17 cellular contexts compared by ENCODE assay signal in genomic region chr17:43034623-43035293, GRCh38. TPM values are rescaled to one million over a fixed set of nuclear protein-coding genes. Genes with fewer than 3 reads are reported as not detected.
DNase-seq lines count a peak whose midpoint lies in the region; ATAC-seq, FAIRE-seq and TF ChIP-seq lines count a peak whose summit lies in the region.
"Had no signal": no experiment of that assay in that cellular context is flagged by ENCODE, and none has a peak within 500 bp of the region (broad histone marks: within the 10 kb centered on the region; RNA-seq: fewer than 3 reads in every experiment).

No MANE protein-coding gene starts in this region.

- H3K79me2 ChIP-seq in GM23338 (replicated peaks; ENCODE audit: insufficient read depth) (no peaks in the 10 kb centered on the region), K562 (ENCODE audit: control insufficient read depth, insufficient read depth, low read length) (no peaks in the 10 kb centered on the region), neural progenitor cell (ENCODE audit: low read depth) (no peaks in the 10 kb centered on the region), OCI-LY7 (ENCODE audit: insufficient read depth, low read depth, low read length) (no peaks in the 10 kb centered on the region)

- H3K27ac ChIP-seq in GM23338 (ENCODE audit: low read depth) = peak overlapping the region; percentile 84
- no peak overlapping the region for H3K27ac ChIP-seq in K562 (ENCODE audit: extremely low read depth, low read depth, low read length)
- H3K27ac ChIP-seq in neural progenitor cell = peak overlapping the region; percentile 83
- H3K27ac ChIP-seq in OCI-LY7 (ENCODE audit: low read depth, low read length, poor library complexity, severe bottlenecking) = no peak overlapping the region
- H3K27ac ChIP-seq: breast epithelium, stomach had no signal

- peak overlapping the region; percentile 85; the same call in 1 of the 2 replicates for H2AFZ ChIP-seq in GM23338
- H2AFZ ChIP-seq in K562 (ENCODE audit: low read depth, low read length) = no peak overlapping the region
- no peak overlapping the region for H2AFZ ChIP-seq in neural progenitor cell (replicated peaks)
- H2AFZ ChIP-seq in OCI-LY7 (ENCODE audit: low read length) = no peak overlapping the region

- peak; percentile 7 for ATAC-seq in GM23338
- no peak for ATAC-seq in K562
- ATAC-seq in GM18502 (IDR thresholded peaks at IDR 0.05; ENCODE audit: poor library complexity, unreplicated experiment) = no peak
- ATAC-seq in effector memory CD8-positive, alpha-beta T cell (replicated peaks) = no peak
- ATAC-seq: left colon had no signal

- no peaks in the 10 kb centered on the region for H3K9me3 Mint-ChIP-seq in GM23338
- H3K9me3 Mint-ChIP-seq in neural progenitor cell = no peaks in the 10 kb centered on the region
- H3K9me3 Mint-ChIP-seq in effector memory CD8-positive, alpha-beta T cell = no peaks in the 10 kb centered on the region

- POLR2A ChIA-PET in K562 (lab: Yijun Ruan, JAX) (interaction anchor here (1.0 to 1.9 kb wide), 2 partner anchors 10 to 281 kb away, joined by 3 to 7 read pairs; partner anchors contain the start of gene RND2), OCI-LY7 (lab: Charles Lee) (no interaction called here)

- intact Hi-C loops in K562 (cut with micrococcal nuclease) = no loop called here
- intact Hi-C loops in OCI-LY7 (cut with micrococcal nuclease; ENCODE audit: unreplicated experiment) = no loop called here

- TF ChIP-seq CTCF in GM23338 (conservative IDR thresholded peaks at IDR 0.05; ENCODE audit: low read depth in 2 of 2) (no peak), K562 (IDR thresholded peaks at IDR 0.05 in 2 of 3, conservative IDR thresholded peaks at IDR 0.05 in 1 of 3; ENCODE audit: insufficient read depth in 2 of 3, low read depth in 1 of 3, low read length in 3 of 3) (no peak), neural progenitor cell (IDR thresholded peaks at IDR 0.05) (no peak), OCI-LY7 (conservative IDR thresholded peaks at IDR 0.05; ENCODE audit: low read length) (no peak)

- no peaks in the 10 kb centered on the region for H3K9me3 ChIP-seq in K562 (replicated peaks; ENCODE audit: control insufficient read depth, insufficient read depth, low read depth, low read length)
- no peaks in the 10 kb centered on the region for H3K9me3 ChIP-seq in neural progenitor cell (ENCODE audit: low read depth)
- H3K9me3 ChIP-seq in OCI-LY7 (ENCODE audit: low read length) = no peaks in the 10 kb centered on the region
- H3K9me3 ChIP-seq: breast epithelium, stomach had no signal

- H3K9me2 ChIP-seq in GM23338 (ENCODE audit: insufficient read depth) (no peaks in the 10 kb centered on the region), OCI-LY7 (ENCODE audit: insufficient read depth, low read length) (no peaks in the 10 kb centered on the region)

- no peaks in the 10 kb centered on the region for H3K9me1 ChIP-seq in K562 (ENCODE audit: control insufficient read depth, insufficient read depth, low read length)

- BruUV-seq in K562 (replicated peaks; lab: Mats Ljungman, UMichigan) = no TSS peak
- BruUV-seq in OCI-LY7 (replicated peaks; lab: Mats Ljungman, UMichigan) = no TSS peak

- peaks cover 58% of the 10 kb centered on the region for H3K4me1 ChIP-seq in GM23338 (ENCODE audit: insufficient read depth)
- H3K4me1 ChIP-seq in K562 (replicated peaks in 1 of 2; ENCODE audit: control insufficient read depth in 2 of 2, insufficient read depth in 2 of 2, low read length in 2 of 2) = peaks cover 5 to 9% of the 10 kb centered on the region in 2 experiments; a peak in 3 of 5 replicates
- H3K4me1 ChIP-seq in neural progenitor cell = peaks cover 56% of the 10 kb centered on the region
- H3K4me1 ChIP-seq in OCI-LY7 (ENCODE audit: insufficient read depth, low read length, poor library complexity, severe bottlenecking) = no peaks in the 10 kb centered on the region
- H3K4me1 ChIP-seq: breast epithelium, stomach had no signal

- no peak for TF ChIP-seq POLR2A in K562 (conservative IDR thresholded peaks at IDR 0.05)

- peaks cover 54% of the 10 kb centered on the region for H3K4me1 Mint-ChIP-seq in GM23338
- H3K4me1 Mint-ChIP-seq in neural progenitor cell = peaks cover 56% of the 10 kb centered on the region
- H3K4me1 Mint-ChIP-seq in effector memory CD8-positive, alpha-beta T cell (ENCODE audit: low read depth in 2 of 2) = no peaks in the 10 kb centered on the region

- H3K4me3 Mint-ChIP-seq in GM23338 (peak overlapping the region; percentile 61), neural progenitor cell (peak overlapping the region; percentile 79)
- H3K4me3 Mint-ChIP-seq in effector memory CD8-positive, alpha-beta T cell = no peak overlapping the region

- peak overlapping the region; percentile 47 for H3K4me3 ChIP-seq in GM23338
- H3K4me3 ChIP-seq in K562 = no peak overlapping the region
- H3K4me3 ChIP-seq in neural progenitor cell = peak overlapping the region; percentile 29
- no peak overlapping the region for H3K4me3 ChIP-seq in OCI-LY7 (ENCODE audit: low read depth, low read length, poor library complexity, severe bottlenecking)
- H3K4me3 ChIP-seq: breast epithelium, stomach had no signal

- peaks cover 18% of the 10 kb centered on the region for H3F3A ChIP-seq in GM23338 (replicated peaks; ENCODE audit: low read depth)
- H3F3A ChIP-seq in neural progenitor cell (ENCODE audit: low read depth) = peaks cover 69% of the 10 kb centered on the region

- CTCF ChIA-PET in K562 (lab: Yijun Ruan, JAX; ENCODE audit: low intra/inter-chr PET ratio) = no interaction called here
- CTCF ChIA-PET in OCI-LY7 (lab: Charles Lee; ENCODE audit: unreplicated experiment) = no interaction called here

- H3K27ac Mint-ChIP-seq in GM23338 = peak overlapping the region; percentile 93
- peak overlapping the region; percentile 99 for H3K27ac Mint-ChIP-seq in neural progenitor cell
- no peak overlapping the region for H3K27ac Mint-ChIP-seq in effector memory CD8-positive, alpha-beta T cell

- no peak for FAIRE-seq in K562 (lab: Jason Lieb, UNC)
- FAIRE-seq: D721Med had no signal

- H3K4me2 ChIP-seq in GM23338 = peak overlapping the region; percentile 73
- H3K4me2 ChIP-seq in K562 (ENCODE audit: insufficient read depth, low read length) = no peak overlapping the region
- peak overlapping the region; percentile 76 for H3K4me2 ChIP-seq in neural progenitor cell
- no peak overlapping the region for H3K4me2 ChIP-seq in OCI-LY7 (ENCODE audit: low read length)

- H3K27me3 ChIP-seq in GM23338 (ENCODE audit: insufficient read depth) (no peaks in the 10 kb centered on the region), K562 (ENCODE audit: control insufficient read depth in 2 of 2, insufficient read depth in 2 of 2, low read length in 2 of 2) (no peaks in the 10 kb centered on the region), neural progenitor cell (no peaks in the 10 kb centered on the region)
- H3K27me3 ChIP-seq: breast epithelium, stomach had no signal

- 76% methylated on average over 6 of the region's 6 CpGs for WGBS in K562 (ENCODE audit: insufficient coverage, low coverage, missing lambda C conversion rate)

- H3K9ac ChIP-seq in K562 (ENCODE audit: insufficient read depth in 1 of 2, low read depth in 2 of 2, low read length in 2 of 2) = peak overlapping the region in 1 of 2 experiments; percentile 50; a peak in 1 of 4 replicates
- H3K9ac ChIP-seq in neural progenitor cell = no peak overlapping the region

- DNase-seq in GM23338 (ENCODE audit: low spot score) = no peak
- DNase-seq in K562 (ENCODE audit: extremely low read depth in 1 of 4, low spot score in 3 of 4) = no peak
- no peak for DNase-seq in neural progenitor cell (ENCODE audit: low spot score)
- DNase-seq in OCI-LY7 (ENCODE audit: low spot score) = no peak
- no peak for DNase-seq in effector memory CD8-positive, alpha-beta T cell
- DNase-seq: activated CD8-positive, alpha-beta memory T cell treated with anti-CD3 and anti-CD28 coated beads, Interleukin-2, amount 50 U/mL, for 48 hours; activated naive CD4-positive, alpha-beta T cell treated with anti-CD3 and anti-CD28 coated beads, Interleukin-2, amount 50 U/mL, for 16 hours; left colon; NCI-H187 treated with DMSO at 0.1 percent for 48 hours; NCI-H446 treated with DMSO at 0.1 percent for 48 hours; Right ventricle myocardium superior; stimulated activated CD4-positive, alpha-beta T cell treated with anti-CD3 and anti-CD28 coated beads, Interleukin-15, amount 100 ng/mL, for 24 hours; stomach; T-helper 2 cell had no signal

- H3K36me3 ChIP-seq in GM23338 (ENCODE audit: insufficient read depth) (no peaks in the 10 kb centered on the region), K562 (ENCODE audit: control insufficient read depth, insufficient read depth, low read length) (no peaks in the 10 kb centered on the region), neural progenitor cell (no peaks in the 10 kb centered on the region), OCI-LY7 (ENCODE audit: insufficient read depth, low read length) (no peaks in the 10 kb centered on the region)
- H3K36me3 ChIP-seq: breast epithelium, stomach had no signal

- in situ Hi-C loops in K562 (cut with MboI) = no loop called here

- no peaks in the 10 kb centered on the region for H4K20me1 ChIP-seq in GM23338 (replicated peaks; ENCODE audit: insufficient read depth)
- H4K20me1 ChIP-seq in K562 (replicated peaks; ENCODE audit: control insufficient read depth, insufficient read depth, low read length) = no peaks in the 10 kb centered on the region
- no peaks in the 10 kb centered on the region for H4K20me1 ChIP-seq in neural progenitor cell (ENCODE audit: low read depth)
- no peaks in the 10 kb centered on the region for H4K20me1 ChIP-seq in OCI-LY7 (ENCODE audit: insufficient read depth, low read length)

- H3K36me3 Mint-ChIP-seq in GM23338 (ENCODE audit: low read depth) = peaks cover 4% of the 10 kb centered on the region; the same call in 1 of the 3 replicates
- H3K36me3 Mint-ChIP-seq in neural progenitor cell = no peaks in the 10 kb centered on the region
- H3K36me3 Mint-ChIP-seq in effector memory CD8-positive, alpha-beta T cell (ENCODE audit: insufficient read depth) = peaks cover 4% of the 10 kb centered on the region

- peaks cover 23% of the 10 kb centered on the region for H3K27me3 Mint-ChIP-seq in GM23338 (ENCODE audit: insufficient read depth, low read depth, poor library complexity)
- H3K27me3 Mint-ChIP-seq in neural progenitor cell (ENCODE audit: insufficient read depth, low read depth) = peaks cover 11% of the 10 kb centered on the region
- no peaks in the 10 kb centered on the region for H3K27me3 Mint-ChIP-seq in effector memory CD8-positive, alpha-beta T cell

- no peak for TF ChIP-seq EP300 in K562 (IDR thresholded peaks at IDR 0.05; ENCODE audit: low read length)

- TF ChIP-seq RAD21 in K562 (CRISPR knock-in tag; conservative IDR thresholded peaks at IDR 0.05 in 1 of 2, IDR thresholded peaks at IDR 0.05 in 1 of 2) = no peak

RNA-seq across cellular contexts. Expression of gene RND2, which starts 9.7 kb away (rescaled TPM):
- 20.8 and 22.9 TPM in 2 replicates for total RNA-seq in GM23338 (2014; rRNA removed; shearing (Covaris generic))
- polyA plus RNA-seq in GM23338 (2016; fragmentation: Nextera tagmentation; extraction: Ambion mirVana) (18.5 and 20.4 TPM in 2 replicates), K562 (2011; rRNA removed) (1.4 and 1.9 TPM in 2 replicates), K562 (2014; fragmentation: Illumina TruSeq; extraction: Trizol) (1.3 TPM in 2 replicates), K562 (2014; fragmentation: Nextera tagmentation; extraction: Ambion mirVana) (under 1 TPM; 0.15 to 0.39 TPM), K562 (2014; rRNA removed) (0.77 and 1.8 TPM in 2 replicates)
- total RNA-seq in K562 (2011; cell fraction: chromatin; rRNA removed; ENCODE audit: low replicate concordance) = 0.55 and 1.2 TPM in 2 replicates
- total RNA-seq in K562 (2011; cell fraction: nucleolus; rRNA removed) = 0.53 and 0.83 TPM in 2 replicates
- 0.88 and 1.5 TPM in 2 replicates for total RNA-seq in K562 (2011; cell fraction: nucleoplasm; rRNA removed)
- total RNA-seq in K562 (2014; rRNA removed) (0.68 and 1.3 TPM in 2 replicates), K562 (2014; rRNA removed; fragmentation: Illumina TruSeq; extraction: Trizol) (0.98 and 0.99 TPM in 2 replicates), K562 (2015; rRNA removed; fragmentation: Illumina TruSeq; extraction: Trizol) (1.4 TPM in 2 replicates), K562 (2021) (1.8 TPM in 2 replicates), neural progenitor cell (ENCODE audit: low replicate concordance) (35.0 and 46.0 TPM in 2 replicates), OCI-LY7 (2022) (0.30 TPM in 1 of 2 replicates, not detected in the other)
- 1.7 and 2.9 TPM in 2 replicates for polyA plus RNA-seq in K562 (2011; cell fraction: cytosol; rRNA removed)
- polyA plus RNA-seq in K562 (2011; cell fraction: nucleus; rRNA removed) = 1.1 and 1.3 TPM in 2 replicates
- polyA plus RNA-seq in K562 (2012) = 1.4 and 2.6 TPM in 2 replicates
- 1.1 and 1.8 TPM in 2 replicates for polyA minus RNA-seq in K562 (2011; rRNA and poly(A)+ RNA removed)
- 0.48 and 0.64 TPM in 2 replicates for polyA minus RNA-seq in K562 (2011; cell fraction: cytosol; rRNA and poly(A)+ RNA removed)
- polyA minus RNA-seq in K562 (2011; cell fraction: nucleus; rRNA and poly(A)+ RNA removed) = 0.11 and 0.13 TPM in 2 replicates
- total RNA-seq in OCI-LY7 (2014; rRNA removed; shearing (Covaris generic)) = not detected in 2 replicates

RNA-seq across cellular contexts. Expression of gene VAT1, which starts 12.6 kb away (rescaled TPM):
- 227 and 300 TPM in 2 replicates for total RNA-seq in GM23338 (2014; rRNA removed; shearing (Covaris generic))
- polyA plus RNA-seq in GM23338 (2016; fragmentation: Nextera tagmentation; extraction: Ambion mirVana) = 233 and 267 TPM in 2 replicates
- total RNA-seq in K562 (2011; cell fraction: chromatin; rRNA removed; ENCODE audit: low replicate concordance) = 30.5 and 61.9 TPM in 2 replicates
- 43.8 and 46.4 TPM in 2 replicates for total RNA-seq in K562 (2011; cell fraction: nucleolus; rRNA removed)
- 40.5 and 42.9 TPM in 2 replicates for total RNA-seq in K562 (2011; cell fraction: nucleoplasm; rRNA removed)
- total RNA-seq in K562 (2014; rRNA removed) = 72.5 and 96.7 TPM in 2 replicates
- total RNA-seq in K562 (2014; rRNA removed; fragmentation: Illumina TruSeq; extraction: Trizol) = 58.6 and 60.6 TPM in 2 replicates
- total RNA-seq in K562 (2015; rRNA removed; fragmentation: Illumina TruSeq; extraction: Trizol) = 94.7 and 97.8 TPM in 2 replicates
- total RNA-seq in K562 (2021) = 141 and 153 TPM in 2 replicates
- polyA plus RNA-seq in K562 (2011; rRNA removed) = 46.3 and 61.6 TPM in 2 replicates
- polyA plus RNA-seq in K562 (2011; cell fraction: cytosol; rRNA removed) = 43.4 and 85.3 TPM in 2 replicates
- polyA plus RNA-seq in K562 (2011; cell fraction: nucleus; rRNA removed) = 24.4 and 32.6 TPM in 2 replicates
- polyA plus RNA-seq in K562 (2012) = 310 and 384 TPM in 2 replicates
- 108 and 109 TPM in 2 replicates for polyA plus RNA-seq in K562 (2014; fragmentation: Illumina TruSeq; extraction: Trizol)
- 10 to 100 TPM; 29.4 to 46.0 TPM for polyA plus RNA-seq in K562 (2014; fragmentation: Nextera tagmentation; extraction: Ambion mirVana)
- 62.2 and 66.7 TPM in 2 replicates for polyA plus RNA-seq in K562 (2014; rRNA removed)
- 83.5 and 143 TPM in 2 replicates for polyA minus RNA-seq in K562 (2011; rRNA and poly(A)+ RNA removed)
- polyA minus RNA-seq in K562 (2011; cell fraction: cytosol; rRNA and poly(A)+ RNA removed) = 71.9 and 78.2 TPM in 2 replicates
- polyA minus RNA-seq in K562 (2011; cell fraction: nucleus; rRNA and poly(A)+ RNA removed) = 13.9 and 17.1 TPM in 2 replicates
- 94.7 and 185 TPM in 2 replicates for total RNA-seq in neural progenitor cell (ENCODE audit: low replicate concordance)
- 26.2 and 33.1 TPM in 2 replicates for total RNA-seq in OCI-LY7 (2014; rRNA removed; shearing (Covaris generic))
- total RNA-seq in OCI-LY7 (2022) = 51.3 and 65.3 TPM in 2 replicates

RNA-seq across cellular contexts. Expression of gene IFI35, which starts 28.2 kb away (rescaled TPM):
- total RNA-seq in GM23338 (2014; rRNA removed; shearing (Covaris generic)) = 2.3 and 3.3 TPM in 2 replicates
- polyA plus RNA-seq in GM23338 (2016; fragmentation: Nextera tagmentation; extraction: Ambion mirVana) = 1.5 and 1.8 TPM in 2 replicates
- total RNA-seq in K562 (2011; cell fraction: chromatin; rRNA removed; ENCODE audit: low replicate concordance) = 4.9 and 13.4 TPM in 2 replicates
- total RNA-seq in K562 (2011; cell fraction: nucleolus; rRNA removed) = 12.0 and 15.2 TPM in 2 replicates
- 8.1 and 8.3 TPM in 2 replicates for total RNA-seq in K562 (2011; cell fraction: nucleoplasm; rRNA removed)
- 11.7 and 13.9 TPM in 2 replicates for total RNA-seq in K562 (2014; rRNA removed)
- 3.9 and 4.7 TPM in 2 replicates for total RNA-seq in K562 (2014; rRNA removed; fragmentation: Illumina TruSeq; extraction: Trizol)
- 8.4 and 9.4 TPM in 2 replicates for total RNA-seq in K562 (2015; rRNA removed; fragmentation: Illumina TruSeq; extraction: Trizol)
- 10.6 TPM in 2 replicates for total RNA-seq in K562 (2021)
- 5.3 and 7.5 TPM in 2 replicates for polyA plus RNA-seq in K562 (2011; rRNA removed)
- polyA plus RNA-seq in K562 (2011; cell fraction: cytosol; rRNA removed) = 8.4 and 15.8 TPM in 2 replicates
- polyA plus RNA-seq in K562 (2011; cell fraction: nucleus; rRNA removed) = 8.6 and 12.3 TPM in 2 replicates
- polyA plus RNA-seq in K562 (2012) = 16.2 and 33.1 TPM in 2 replicates
- polyA plus RNA-seq in K562 (2014; fragmentation: Illumina TruSeq; extraction: Trizol) = 11.3 TPM in 2 replicates
- 10 to 100 TPM in 1 of 2 experiments, 1 to 10 TPM in 1; 4.4 to 10.2 TPM for polyA plus RNA-seq in K562 (2014; fragmentation: Nextera tagmentation; extraction: Ambion mirVana)
- polyA plus RNA-seq in K562 (2014; rRNA removed) = 12.0 and 13.1 TPM in 2 replicates
- polyA minus RNA-seq in K562 (2011; rRNA and poly(A)+ RNA removed) = 2.5 and 4.1 TPM in 2 replicates
- polyA minus RNA-seq in K562 (2011; cell fraction: cytosol; rRNA and poly(A)+ RNA removed) = 2.3 and 3.0 TPM in 2 replicates
- 3.2 and 3.3 TPM in 2 replicates for polyA minus RNA-seq in K562 (2011; cell fraction: nucleus; rRNA and poly(A)+ RNA removed)
- 0.96 TPM in 1 of 2 replicates, not detected in the other for total RNA-seq in neural progenitor cell (ENCODE audit: low replicate concordance)
- 3.8 and 6.3 TPM in 2 replicates for total RNA-seq in OCI-LY7 (2014; rRNA removed; shearing (Covaris generic))
- total RNA-seq in OCI-LY7 (2022) = 8.6 and 10.6 TPM in 2 replicates

RNA-seq across cellular contexts. Expression of gene RPL27, which starts 36.5 kb away (rescaled TPM):
- 1,307 and 1,784 TPM in 2 replicates for total RNA-seq in GM23338 (2014; rRNA removed; shearing (Covaris generic))
- 2,722 and 2,793 TPM in 2 replicates for polyA plus RNA-seq in GM23338 (2016; fragmentation: Nextera tagmentation; extraction: Ambion mirVana)
- total RNA-seq in K562 (2011; cell fraction: chromatin; rRNA removed; ENCODE audit: low replicate concordance) = 253 and 412 TPM in 2 replicates
- 1,095 and 1,098 TPM in 2 replicates for total RNA-seq in K562 (2011; cell fraction: nucleolus; rRNA removed)
- total RNA-seq in K562 (2011; cell fraction: nucleoplasm; rRNA removed) = 971 and 1,742 TPM in 2 replicates
- total RNA-seq in K562 (2014; rRNA removed) = 2,067 and 2,551 TPM in 2 replicates
- 2,142 and 2,848 TPM in 2 replicates for total RNA-seq in K562 (2014; rRNA removed; fragmentation: Illumina TruSeq; extraction: Trizol)
- 2,702 and 3,023 TPM in 2 replicates for total RNA-seq in K562 (2015; rRNA removed; fragmentation: Illumina TruSeq; extraction: Trizol)
- 1,539 and 1,728 TPM in 2 replicates for total RNA-seq in K562 (2021)
- polyA plus RNA-seq in K562 (2011; rRNA removed) = 5,002 and 6,155 TPM in 2 replicates
- 2,939 and 4,172 TPM in 2 replicates for polyA plus RNA-seq in K562 (2011; cell fraction: cytosol; rRNA removed)
- polyA plus RNA-seq in K562 (2011; cell fraction: nucleus; rRNA removed) = 1,268 and 1,390 TPM in 2 replicates
- 3,200 and 4,932 TPM in 2 replicates for polyA plus RNA-seq in K562 (2012)
- polyA plus RNA-seq in K562 (2014; fragmentation: Illumina TruSeq; extraction: Trizol) = 4,115 and 4,591 TPM in 2 replicates
- 1,000 to 10,000 TPM; 3,710 to 4,120 TPM for polyA plus RNA-seq in K562 (2014; fragmentation: Nextera tagmentation; extraction: Ambion mirVana)
- 3,174 and 4,926 TPM in 2 replicates for polyA plus RNA-seq in K562 (2014; rRNA removed)
- polyA minus RNA-seq in K562 (2011; rRNA and poly(A)+ RNA removed) = 945 and 1,386 TPM in 2 replicates
- polyA minus RNA-seq in K562 (2011; cell fraction: cytosol; rRNA and poly(A)+ RNA removed) = 577 and 776 TPM in 2 replicates
- polyA minus RNA-seq in K562 (2011; cell fraction: nucleus; rRNA and poly(A)+ RNA removed) = 198 and 385 TPM in 2 replicates
- 1,535 and 1,934 TPM in 2 replicates for total RNA-seq in neural progenitor cell (ENCODE audit: low replicate concordance)
- total RNA-seq in OCI-LY7 (2014; rRNA removed; shearing (Covaris generic)) = 1,550 and 2,299 TPM in 2 replicates
- 1,241 and 1,313 TPM in 2 replicates for total RNA-seq in OCI-LY7 (2022)

RNA-seq across cellular contexts. Expression of gene RUNDC1, which starts 54.4 kb away (rescaled TPM):
- 11.1 and 11.9 TPM in 2 replicates for total RNA-seq in GM23338 (2014; rRNA removed; shearing (Covaris generic))
- polyA plus RNA-seq in GM23338 (2016; fragmentation: Nextera tagmentation; extraction: Ambion mirVana) (6.1 and 6.9 TPM in 2 replicates), K562 (2011; rRNA removed) (8.1 and 10.5 TPM in 2 replicates), K562 (2014; fragmentation: Illumina TruSeq; extraction: Trizol) (10.5 and 12.6 TPM in 2 replicates), K562 (2014; fragmentation: Nextera tagmentation; extraction: Ambion mirVana) (1 to 10 TPM; 3.4 to 3.6 TPM), K562 (2014; rRNA removed) (8.3 and 8.8 TPM in 2 replicates)
- total RNA-seq in K562 (2011; cell fraction: chromatin; rRNA removed; ENCODE audit: low replicate concordance) = 45.7 and 57.8 TPM in 2 replicates
- 36.1 and 40.2 TPM in 2 replicates for total RNA-seq in K562 (2011; cell fraction: nucleolus; rRNA removed)
- total RNA-seq in K562 (2011; cell fraction: nucleoplasm; rRNA removed) = 40.8 and 43.7 TPM in 2 replicates
- total RNA-seq in K562 (2014; rRNA removed) (9.4 and 12.0 TPM in 2 replicates), K562 (2014; rRNA removed; fragmentation: Illumina TruSeq; extraction: Trizol) (6.3 and 6.6 TPM in 2 replicates), K562 (2015; rRNA removed; fragmentation: Illumina TruSeq; extraction: Trizol) (9.0 and 9.4 TPM in 2 replicates), K562 (2021) (11.1 and 12.5 TPM in 2 replicates), neural progenitor cell (ENCODE audit: low replicate concordance) (11.4 and 12.6 TPM in 2 replicates), OCI-LY7 (2022) (18.6 and 22.5 TPM in 2 replicates)
- 5.6 and 8.2 TPM in 2 replicates for polyA plus RNA-seq in K562 (2011; cell fraction: cytosol; rRNA removed)
- polyA plus RNA-seq in K562 (2011; cell fraction: nucleus; rRNA removed) = 7.3 and 11.3 TPM in 2 replicates
- 10.6 and 11.1 TPM in 2 replicates for polyA plus RNA-seq in K562 (2012)
- 12.3 and 18.9 TPM in 2 replicates for polyA minus RNA-seq in K562 (2011; rRNA and poly(A)+ RNA removed)
- polyA minus RNA-seq in K562 (2011; cell fraction: cytosol; rRNA and poly(A)+ RNA removed) = 4.2 and 8.2 TPM in 2 replicates
- 5.3 and 8.8 TPM in 2 replicates for polyA minus RNA-seq in K562 (2011; cell fraction: nucleus; rRNA and poly(A)+ RNA removed)
- 11.1 and 12.1 TPM in 2 replicates for total RNA-seq in OCI-LY7 (2014; rRNA removed; shearing (Covaris generic))

Comparison
In these comparisons a context has a peak if more than half of its experiments do, and no peak if none do; other contexts are left out.
1. H3K27ac ChIP-seq: peak in GM23338 (single experiment) and neural progenitor cell (single experiment); none in K562 (single experiment) and OCI-LY7 (single experiment).
2. H3K4me2 ChIP-seq: peak in GM23338 (single experiment) and neural progenitor cell (single experiment); none in K562 (single experiment) and OCI-LY7 (single experiment).
3. H3K4me3 ChIP-seq: peak in GM23338 (single experiment) and neural progenitor cell (single experiment); none in K562 (single experiment) and OCI-LY7 (single experiment).
4. H3K27ac Mint-ChIP-seq: peak in GM23338 (single experiment) and neural progenitor cell (single experiment); none in effector memory CD8-positive, alpha-beta T cell (0 of 2).
5. H3K4me3 Mint-ChIP-seq: peak in GM23338 (single experiment) and neural progenitor cell (single experiment); none in effector memory CD8-positive, alpha-beta T cell (0 of 2).